In genomic region chr2:33213244-33213643, GRCh38 we compare ENCODE assay signal across 12 cellular contexts.
"Had no signal": no experiment of that assay in that cellular context is flagged by ENCODE, and none has a peak within 500 bp of the region (broad histone marks: within the 10 kb centered on the region; RNA-seq: fewer than 3 reads in every experiment).

No MANE protein-coding gene starts in this region.

- H3K4me3 Mint-ChIP-seq: activated CD8-positive, alpha-beta T cell treated with anti-CD3 and anti-CD28 coated beads, Interleukin-2, amount 10 ng/mL, durations not matched to agents 7 days and 5 days; activated T-helper 1 cell treated with anti-CD3 and anti-CD28 coated beads, Interleukin-12 subunit alpha, Interleukin-12 subunit beta, Interleukin-2, Interleukin-4 antibody, amounts not matched to agents 30 ng/mL and 10 ng/mL and 1 ng/mL, durations not matched to agents 14 hours and 24 hours and 36 hours; nephron; stimulated activated naive CD8-positive, alpha-beta T cell treated with anti-CD3 and anti-CD28 coated beads, Interleukin-15, Interleukin-2, amounts not matched to agents 100 ng/mL and 50 ng/mL, for 24 hours; WTC11 had no signal

- ATAC-seq: activated CD8-positive, alpha-beta T cell treated with anti-CD3 and anti-CD28 coated beads, Interleukin-2, amount 10 ng/mL, durations not matched to agents 7 days and 5 days; body of pancreas; heart right ventricle; left lung; WTC11 had no signal

- H3K4me3 ChIP-seq: body of pancreas, heart right ventricle, left lung had no signal

- H3K27ac ChIP-seq: body of pancreas, left lung had no signal

- H3K36me3 Mint-ChIP-seq: WTC11 had no signal

- H3K27ac Mint-ChIP-seq: activated CD8-positive, alpha-beta T cell treated with anti-CD3 and anti-CD28 coated beads, Interleukin-2, amount 10 ng/mL, durations not matched to agents 7 days and 5 days; activated T-helper 1 cell treated with anti-CD3 and anti-CD28 coated beads, Interleukin-12 subunit alpha, Interleukin-12 subunit beta, Interleukin-2, Interleukin-4 antibody, amounts not matched to agents 30 ng/mL and 10 ng/mL and 1 ng/mL, durations not matched to agents 14 hours and 24 hours and 36 hours; nephron; stimulated activated naive CD8-positive, alpha-beta T cell treated with anti-CD3 and anti-CD28 coated beads, Interleukin-15, Interleukin-2, amounts not matched to agents 100 ng/mL and 50 ng/mL, for 24 hours; WTC11 had no signal

- H3K36me3 ChIP-seq: heart right ventricle, left lung had no signal

- DNase-seq: activated CD4-positive, alpha-beta T cell treated with anti-CD3 and anti-CD28 coated beads for 48 hours; activated CD8-positive, alpha-beta T cell treated with anti-CD3 and anti-CD28 coated beads, Interleukin-2, amount 10 ng/mL, durations not matched to agents 7 days and 5 days; activated naive CD4-positive, alpha-beta T cell treated with Interleukin-2 at 50 U/mL for 16 hours; body of pancreas; dermis blood vessel endothelial cell; heart right ventricle; left lung; stimulated activated CD4-positive, alpha-beta T cell treated with anti-CD3 and anti-CD28 coated beads, Interleukin-4, amount 100 ng/mL, for 1 hour had no signal

- H3K9me3 Mint-ChIP-seq: activated T-helper 1 cell treated with anti-CD3 and anti-CD28 coated beads, Interleukin-12 subunit alpha, Interleukin-12 subunit beta, Interleukin-2, Interleukin-4 antibody, amounts not matched to agents 30 ng/mL and 10 ng/mL and 1 ng/mL, durations not matched to agents 14 hours and 24 hours and 36 hours; nephron; stimulated activated naive CD8-positive, alpha-beta T cell treated with anti-CD3 and anti-CD28 coated beads, Interleukin-15, Interleukin-2, amounts not matched to agents 100 ng/mL and 50 ng/mL, for 24 hours had no signal

- H3K9me3 ChIP-seq: body of pancreas, heart right ventricle, left lung had no signal

- H3K27me3 ChIP-seq: body of pancreas, heart right ventricle, left lung had no signal
